ENCODE assay signal across 33 cellular contexts in the genomic region with DNA sequence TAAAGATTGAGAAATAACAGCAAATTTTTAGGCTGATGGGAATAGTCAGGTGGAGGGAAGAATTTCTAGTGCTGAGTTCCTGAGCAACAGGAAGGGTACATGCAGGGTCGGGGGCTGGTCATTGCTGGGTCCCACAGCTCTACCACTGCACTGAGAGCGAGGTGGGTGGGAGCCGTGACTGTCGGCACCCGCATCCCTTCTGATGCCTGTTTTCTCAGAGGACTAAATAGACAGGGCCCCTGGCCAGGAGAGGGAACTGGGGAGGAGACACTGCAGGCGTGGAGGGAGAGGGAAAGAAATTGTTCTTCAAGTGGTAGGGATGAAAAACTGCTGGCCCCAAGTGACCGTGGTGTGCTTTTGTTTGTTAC. TPM values are rescaled to one million over a fixed set of nuclear protein-coding genes. Genes with fewer than 3 reads are reported as not detected.
A peak's percentile ranks its signal among the peaks of the same experiment; 100 is the strongest.
DNase-seq lines count a peak whose midpoint lies in the region; ATAC-seq, FAIRE-seq and TF ChIP-seq lines count a peak whose summit lies in the region.
"Had no signal": no experiment of that assay in that cellular context is flagged by ENCODE, and none has a peak within 500 bp of the region (broad histone marks: within the 10 kb centered on the region; RNA-seq: fewer than 3 reads in every experiment).

No MANE protein-coding gene starts in this region.

- H3K9me3 ChIP-seq in K562 (replicated peaks; ENCODE audit: control insufficient read depth, insufficient read depth, low read depth, low read length): no peaks in the 10 kb centered on the region
- H3K9me3 ChIP-seq: left lung, prostate gland, sigmoid colon, SJCRH30, tibial nerve had no signal

- peaks cover 100% of the 10 kb centered on the region for H3K36me3 Mint-ChIP-seq in stimulated activated effector memory CD8-positive, alpha-beta T cell treated with anti-CD3 and anti-CD28 coated beads, Interleukin-12 subunit alpha, Interleukin-12 subunit beta, amount 100 ng/mL, for 72 hours

- no peak for FAIRE-seq in K562 (lab: Jason Lieb, UNC)

- no peak overlapping the region for H3K9ac ChIP-seq in K562 (ENCODE audit: insufficient read depth in 1 of 2, low read depth in 2 of 2, low read length in 2 of 2)

- peaks cover 5 to 6% of the 10 kb centered on the region in 2 experiments; a peak in 4 of 5 replicates for H3K4me1 ChIP-seq in K562 (replicated peaks in 1 of 2; ENCODE audit: control insufficient read depth in 2 of 2, insufficient read depth in 2 of 2, low read length in 2 of 2)
- H3K4me1 ChIP-seq: prostate gland, sigmoid colon, SJCRH30 had no signal

- no peak for TF ChIP-seq RAD21 in K562 (CRISPR knock-in tag; conservative IDR thresholded peaks at IDR 0.05 in 1 of 2, IDR thresholded peaks at IDR 0.05 in 1 of 2)

- WGBS in K562 (ENCODE audit: insufficient coverage, low coverage, missing lambda C conversion rate): 100% methylated on average over 2 of the region's 7 CpGs

- H4K20me1 ChIP-seq in K562 (replicated peaks; ENCODE audit: control insufficient read depth, insufficient read depth, low read length): peaks cover 7% of the 10 kb centered on the region

- peak overlapping the region; percentile 86 for H3K27ac Mint-ChIP-seq in stimulated activated effector memory CD8-positive, alpha-beta T cell treated with anti-CD3 and anti-CD28 coated beads, Interleukin-12 subunit alpha, Interleukin-12 subunit beta, amount 100 ng/mL, for 72 hours
- H3K27ac Mint-ChIP-seq: mesothelial cell of epicardium had no signal

- H2AFZ ChIP-seq in K562 (ENCODE audit: low read depth, low read length): no peak overlapping the region

- H3K4me1 Mint-ChIP-seq in stimulated activated effector memory CD8-positive, alpha-beta T cell treated with anti-CD3 and anti-CD28 coated beads, Interleukin-12 subunit alpha, Interleukin-12 subunit beta, amount 100 ng/mL, for 72 hours: peaks cover 19% of the 10 kb centered on the region
- H3K4me1 Mint-ChIP-seq: mesothelial cell of epicardium had no signal

- in situ Hi-C loops in K562 (cut with MboI): no loop called here

- H3K9me1 ChIP-seq in K562 (ENCODE audit: control insufficient read depth, insufficient read depth, low read length): no peaks in the 10 kb centered on the region

- POLR2A ChIA-PET in K562 (lab: Yijun Ruan, JAX): interaction anchor here (0.7 to 0.8 kb wide), 2 partner anchors 9 to 45 kb away, joined by 3 read pairs; no protein-coding TSS in a partner anchor

- H3K9me3 Mint-ChIP-seq in stimulated activated effector memory CD8-positive, alpha-beta T cell treated with anti-CD3 and anti-CD28 coated beads, Interleukin-12 subunit alpha, Interleukin-12 subunit beta, amount 100 ng/mL, for 72 hours: no peaks in the 10 kb centered on the region
- H3K9me3 Mint-ChIP-seq: effector memory CD8-positive, alpha-beta T cell; naive B cell had no signal

- no peak overlapping the region for H3K27ac ChIP-seq in K562 (ENCODE audit: extremely low read depth, low read depth, low read length)
- H3K27ac ChIP-seq: left lung, prostate gland, sigmoid colon, SJCRH30, tibial nerve, WERI-Rb-1 had no signal

- TF ChIP-seq POLR2A in GM19099 (IDR thresholded peaks at IDR 0.05; ENCODE audit: extremely low read depth, insufficient read length, low read depth) (peak; percentile 8), K562 (conservative IDR thresholded peaks at IDR 0.05) (peak; percentile 32; the same call in 1 of the 2 replicates)

- DNase-seq in Right ventricle myocardium inferior (ENCODE audit: missing footprints) (no peak), left ventricle myocardium superior (no peak), K562 (ENCODE audit: extremely low read depth in 1 of 4, low spot score in 3 of 4) (no peak), middle frontal gyrus (ENCODE audit: extremely low spot score, low spot score) (no peak), NCI-H1436 treated with DMSO at 0.1 percent for 48 hours (lab: John Stamatoyannopoulos, UW) (no peak)
- DNase-seq in stimulated activated effector memory CD8-positive, alpha-beta T cell treated with anti-CD3 and anti-CD28 coated beads, Interleukin-12 subunit alpha, Interleukin-12 subunit beta, amount 100 ng/mL, for 72 hours (ENCODE audit: low spot score in 2 of 2): no peak
- DNase-seq: activated CD4-positive, alpha-beta T cell treated with anti-CD3 and anti-CD28 coated beads, Interleukin-2, amount 10 ng/mL, durations not matched to agents 24 days and 14 days; caudate nucleus; DMS53; effector memory CD8-positive, alpha-beta T cell; glutamatergic neuron; left lung; MV-4-11; naive B cell; NCI-H1436; NCI-H345; occipital lobe; sigmoid colon; SJCRH30; stimulated activated CD4-positive, alpha-beta T cell treated with anti-CD3 and anti-CD28 coated beads, Interleukin-12 subunit alpha, Interleukin-12 subunit beta, amount 100 ng/mL, for 4 hours; stimulated activated CD4-positive, alpha-beta T cell treated with anti-CD3 and anti-CD28 coated beads, Interleukin-4, amount 100 ng/mL, for 24 hours; SW 1271; T-helper 9 cell; WERI-Rb-1 had no signal

- no peak for TF ChIP-seq CTCF in K562 (IDR thresholded peaks at IDR 0.05 in 2 of 3, conservative IDR thresholded peaks at IDR 0.05 in 1 of 3; ENCODE audit: insufficient read depth in 2 of 3, low read depth in 1 of 3, low read length in 3 of 3)

- H3K4me2 ChIP-seq in K562 (ENCODE audit: insufficient read depth, low read length): no peak overlapping the region

- ATAC-seq in Right ventricle myocardium inferior (peak; percentile 23), left ventricle myocardium superior (no peak), K562 (0 out of 3 replicates have a peak, but pooled peaks have one; percentile 25)
- ATAC-seq in stimulated activated effector memory CD8-positive, alpha-beta T cell treated with anti-CD3 and anti-CD28 coated beads, Interleukin-12 subunit alpha, Interleukin-12 subunit beta, amount 100 ng/mL, for 72 hours: no peak
- ATAC-seq: effector memory CD8-positive, alpha-beta T cell; left lung had no signal

- H3K36me3 ChIP-seq in K562 (ENCODE audit: control insufficient read depth, insufficient read depth, low read length): peaks cover 92% of the 10 kb centered on the region

- H3K79me2 ChIP-seq in K562 (ENCODE audit: control insufficient read depth, insufficient read depth, low read length): peaks cover 63% of the 10 kb centered on the region

- no peaks in the 10 kb centered on the region for H3K27me3 ChIP-seq in K562 (ENCODE audit: control insufficient read depth in 2 of 2, insufficient read depth in 2 of 2, low read length in 2 of 2)
- H3K27me3 ChIP-seq: left lung, sigmoid colon, SJCRH30, tibial nerve had no signal

- no TSS peak for BruUV-seq in K562 (replicated peaks; lab: Mats Ljungman, UMichigan)

- no peak overlapping the region for H3K4me3 ChIP-seq in K562
- H3K4me3 ChIP-seq: left lung, prostate gland, sigmoid colon, SJCRH30, tibial nerve had no signal

- intact Hi-C loops in Right ventricle myocardium inferior (cut with DNase I) (no loop called here), left ventricle myocardium superior (cut with micrococcal nuclease) (no loop called here), K562 (cut with micrococcal nuclease) (no loop called here)

- H3K4me3 Mint-ChIP-seq in stimulated activated effector memory CD8-positive, alpha-beta T cell treated with anti-CD3 and anti-CD28 coated beads, Interleukin-12 subunit alpha, Interleukin-12 subunit beta, amount 100 ng/mL, for 72 hours: no peak overlapping the region
- H3K4me3 Mint-ChIP-seq: activated CD4-positive, alpha-beta T cell treated with anti-CD3 and anti-CD28 coated beads, Interleukin-2, amount 10 ng/mL, durations not matched to agents 24 days and 14 days; effector memory CD8-positive, alpha-beta T cell; mesothelial cell of epicardium; naive B cell had no signal

- TF ChIP-seq EP300 in K562 (IDR thresholded peaks at IDR 0.05; ENCODE audit: low read length): no peak

- CTCF ChIA-PET in K562 (lab: Yijun Ruan, JAX; ENCODE audit: low intra/inter-chr PET ratio): no interaction called here

RNA-seq across cellular contexts. Expression of gene GTPBP4, which starts 7.3 kb away (rescaled TPM):
- total RNA-seq in Right ventricle myocardium inferior (29.3 TPM), left ventricle myocardium superior (27.8 TPM), K562 (2014; rRNA removed) (139 and 155 TPM in 2 replicates), K562 (2014; rRNA removed; fragmentation: Illumina TruSeq; extraction: Trizol) (147 and 176 TPM in 2 replicates), K562 (2015; rRNA removed; fragmentation: Illumina TruSeq; extraction: Trizol) (119 and 121 TPM in 2 replicates), K562 (2021) (113 and 128 TPM in 2 replicates)
- total RNA-seq in K562 (2011; cell fraction: chromatin; rRNA removed; ENCODE audit: low replicate concordance): 152 and 161 TPM in 2 replicates
- total RNA-seq in K562 (2011; cell fraction: nucleolus; rRNA removed): 89.4 and 92.6 TPM in 2 replicates
- total RNA-seq in K562 (2011; cell fraction: nucleoplasm; rRNA removed): 101 and 119 TPM in 2 replicates
- polyA plus RNA-seq in K562 (2011; rRNA removed) (63.2 and 79.0 TPM in 2 replicates), K562 (2014; fragmentation: Illumina TruSeq; extraction: Trizol) (102 and 118 TPM in 2 replicates), K562 (2014; fragmentation: Nextera tagmentation; extraction: Ambion mirVana) (100 to 1,000 TPM in 1 of 2 experiments, 10 to 100 TPM in 1; 88.2 to 128 TPM), K562 (2014; rRNA removed) (135 TPM in 2 replicates)
- polyA plus RNA-seq in K562 (2011; cell fraction: cytosol; rRNA removed): 23.3 and 31.7 TPM in 2 replicates
- polyA plus RNA-seq in K562 (2011; cell fraction: nucleus; rRNA removed): 66.4 and 72.5 TPM in 2 replicates
- polyA plus RNA-seq in K562 (2012): 54.3 and 75.5 TPM in 2 replicates
- polyA minus RNA-seq in K562 (2011; rRNA and poly(A)+ RNA removed): 51.2 and 60.2 TPM in 2 replicates
- polyA minus RNA-seq in K562 (2011; cell fraction: cytosol; rRNA and poly(A)+ RNA removed): 24.7 and 30.6 TPM in 2 replicates
- 42.3 and 61.3 TPM in 2 replicates for polyA minus RNA-seq in K562 (2011; cell fraction: nucleus; rRNA and poly(A)+ RNA removed)

RNA-seq across cellular contexts. Expression of gene IDI2, which starts 30.1 kb away (rescaled TPM):
- total RNA-seq in Right ventricle myocardium inferior (0.30 TPM), left ventricle myocardium superior (not detected), K562 (2014; rRNA removed) (not detected in 2 replicates), K562 (2014; rRNA removed; fragmentation: Illumina TruSeq; extraction: Trizol) (not detected in 2 replicates), K562 (2015; rRNA removed; fragmentation: Illumina TruSeq; extraction: Trizol) (not detected in 2 replicates), K562 (2021) (not detected in 2 replicates)
- total RNA-seq in K562 (2011; cell fraction: chromatin; rRNA removed; ENCODE audit: low replicate concordance): not detected in 2 replicates
- not detected in 2 replicates for total RNA-seq in K562 (2011; cell fraction: nucleolus; rRNA removed)
- total RNA-seq in K562 (2011; cell fraction: nucleoplasm; rRNA removed): not detected in 2 replicates
- polyA plus RNA-seq in K562 (2011; rRNA removed) (not detected in 2 replicates), K562 (2014; fragmentation: Illumina TruSeq; extraction: Trizol) (not detected in 2 replicates), K562 (2014; fragmentation: Nextera tagmentation; extraction: Ambion mirVana) (not detected), K562 (2014; rRNA removed) (not detected in 2 replicates)
- 0.04 and 0.10 TPM in 2 replicates for polyA plus RNA-seq in K562 (2011; cell fraction: cytosol; rRNA removed)
- polyA plus RNA-seq in K562 (2011; cell fraction: nucleus; rRNA removed): not detected in 2 replicates
- polyA plus RNA-seq in K562 (2012): not detected in 2 replicates
- not detected in 2 replicates for polyA minus RNA-seq in K562 (2011; rRNA and poly(A)+ RNA removed)
- polyA minus RNA-seq in K562 (2011; cell fraction: cytosol; rRNA and poly(A)+ RNA removed): not detected in 2 replicates
- polyA minus RNA-seq in K562 (2011; cell fraction: nucleus; rRNA and poly(A)+ RNA removed): not detected in 2 replicates
- total RNA-seq: activated CD4-positive, alpha-beta T cell treated with anti-CD3 and anti-CD28 coated beads, Interleukin-2, amount 10 ng/mL, durations not matched to agents 24 days and 14 days; G401; left lung; LHCN-M2; mesothelial cell of epicardium; occipital lobe; prostate gland; sigmoid colon; SJCRH30 had no signal
- polyA plus RNA-seq: AG04450, BJ, esophagus, sigmoid colon had no signal

RNA-seq across cellular contexts. Expression of gene IDI1, which starts 53.4 kb away (rescaled TPM):
- 14.6 TPM for total RNA-seq in Right ventricle myocardium inferior
- 15.8 TPM for total RNA-seq in left ventricle myocardium superior
- total RNA-seq in K562 (2011; cell fraction: chromatin; rRNA removed; ENCODE audit: low replicate concordance): 102 and 230 TPM in 2 replicates
- 57.5 and 77.1 TPM in 2 replicates for total RNA-seq in K562 (2011; cell fraction: nucleolus; rRNA removed)
- 107 and 128 TPM in 2 replicates for total RNA-seq in K562 (2011; cell fraction: nucleoplasm; rRNA removed)
- 75.0 and 75.7 TPM in 2 replicates for total RNA-seq in K562 (2014; rRNA removed)
- 143 and 163 TPM in 2 replicates for total RNA-seq in K562 (2014; rRNA removed; fragmentation: Illumina TruSeq; extraction: Trizol)
- total RNA-seq in K562 (2015; rRNA removed; fragmentation: Illumina TruSeq; extraction: Trizol): 78.5 and 87.8 TPM in 2 replicates
- total RNA-seq in K562 (2021): 70.0 and 75.6 TPM in 2 replicates
- 225 and 265 TPM in 2 replicates for polyA plus RNA-seq in K562 (2011; rRNA removed)
- 36.9 and 111 TPM in 2 replicates for polyA plus RNA-seq in K562 (2011; cell fraction: cytosol; rRNA removed)
- 76.3 and 126 TPM in 2 replicates for polyA plus RNA-seq in K562 (2011; cell fraction: nucleus; rRNA removed)
- polyA plus RNA-seq in K562 (2012): 63.7 and 110 TPM in 2 replicates
- 95.6 and 119 TPM in 2 replicates for polyA plus RNA-seq in K562 (2014; fragmentation: Illumina TruSeq; extraction: Trizol)
- polyA plus RNA-seq in K562 (2014; fragmentation: Nextera tagmentation; extraction: Ambion mirVana): 100 to 1,000 TPM; 167 to 189 TPM
- 114 and 118 TPM in 2 replicates for polyA plus RNA-seq in K562 (2014; rRNA removed)
- 133 and 155 TPM in 2 replicates for polyA minus RNA-seq in K562 (2011; rRNA and poly(A)+ RNA removed)
- polyA minus RNA-seq in K562 (2011; cell fraction: cytosol; rRNA and poly(A)+ RNA removed): 33.5 and 42.6 TPM in 2 replicates
- polyA minus RNA-seq in K562 (2011; cell fraction: nucleus; rRNA and poly(A)+ RNA removed): 26.9 and 57.5 TPM in 2 replicates

Comparison
In these comparisons a context has a peak if more than half of its experiments do, and no peak if none do; other contexts are left out.
1. ATAC-seq: peak in Right ventricle myocardium inferior (single experiment) and K562 (single experiment); none in left ventricle myocardium superior (single experiment) and stimulated activated effector memory CD8-positive, alpha-beta T cell treated with anti-CD3 and anti-CD28 coated beads, Interleukin-12 subunit alpha, Interleukin-12 subunit beta, amount 100 ng/mL, for 72 hours (single experiment).